18 cellular contexts compared by ENCODE assay signal in genomic region chr7:55489552-55489951, GRCh38.
"Had no signal": no experiment of that assay in that cellular context is flagged by ENCODE, and none has a peak within 500 bp of the region (broad histone marks: within the 10 kb centered on the region; RNA-seq: fewer than 3 reads in every experiment).

No MANE protein-coding gene starts in this region.

- DNase-seq: activated CD4-positive, alpha-beta memory T cell treated with anti-CD3 and anti-CD28 coated beads, Interleukin-2, amount 10 ng/mL, durations not matched to agents 7 days and 5 days; activated gamma-delta T cell treated with Interleukin-2 at 50 U/mL for 16 hours; activated naive CD8-positive, alpha-beta T cell treated with anti-CD3 and anti-CD28 coated beads for 36 hours; activated T-cell treated with anti-CD3 and anti-CD28 coated beads, Interleukin-2, amount 50 U/mL, for 48 hours; glutamatergic neuron; left cardiac atrium; ovary; stimulated activated CD4-positive, alpha-beta T cell treated with anti-CD3 and anti-CD28 coated beads, Interleukin-12 subunit alpha, Interleukin-12 subunit beta, amount 100 ng/mL, for 4 hours; stimulated activated CD4-positive, alpha-beta T cell treated with anti-CD3 and anti-CD28 coated beads, Interleukin-2, amount 100 ng/mL, for 48 hours; thyroid gland had no signal

- H3K27me3 ChIP-seq: dorsolateral prefrontal cortex, esophagus muscularis mucosa, ovary, sigmoid colon, thyroid gland, vagina had no signal

- ATAC-seq: activated CD4-positive, CD25-positive, alpha-beta regulatory T cell treated with anti-CD3 and anti-CD28 coated beads, Interleukin-2, amount 50 U/mL, for 24 hours; left cardiac atrium had no signal

- H3K27me3 Mint-ChIP-seq: activated CD4-positive, alpha-beta memory T cell treated with anti-CD3 and anti-CD28 coated beads, Interleukin-2, amount 10 ng/mL, durations not matched to agents 7 days and 5 days; activated naive CD8-positive, alpha-beta T cell treated with anti-CD3 and anti-CD28 coated beads for 36 hours had no signal

- H3K4me3 Mint-ChIP-seq: activated CD4-positive, alpha-beta memory T cell treated with anti-CD3 and anti-CD28 coated beads, Interleukin-2, amount 10 ng/mL, durations not matched to agents 7 days and 5 days; activated naive CD8-positive, alpha-beta T cell treated with anti-CD3 and anti-CD28 coated beads for 36 hours; nephron; T-helper 1 cell treated with Interleukin-12 subunit alpha and Interleukin-12 subunit beta and Interleukin-4 antibody, amounts not matched to agents 30 μg/mL and 1 μg/mL, for 36 hours had no signal

- H3K27ac ChIP-seq: dorsolateral prefrontal cortex, esophagus muscularis mucosa, ovary, sigmoid colon, thyroid gland, vagina had no signal

- H3K27ac Mint-ChIP-seq: activated CD4-positive, alpha-beta memory T cell treated with anti-CD3 and anti-CD28 coated beads, Interleukin-2, amount 10 ng/mL, durations not matched to agents 7 days and 5 days; activated naive CD8-positive, alpha-beta T cell treated with anti-CD3 and anti-CD28 coated beads for 36 hours had no signal

- H3K4me3 ChIP-seq: dorsolateral prefrontal cortex, esophagus muscularis mucosa, lung, ovary, sigmoid colon, thyroid gland, vagina had no signal

- H3K36me3 ChIP-seq: ovary had no signal

- H3K4me1 ChIP-seq: thyroid gland had no signal

- H3K9me3 ChIP-seq: esophagus muscularis mucosa, ovary, sigmoid colon, thyroid gland, vagina had no signal

- H3K9me3 Mint-ChIP-seq: activated CD4-positive, alpha-beta memory T cell treated with anti-CD3 and anti-CD28 coated beads, Interleukin-2, amount 10 ng/mL, durations not matched to agents 7 days and 5 days; activated naive CD8-positive, alpha-beta T cell treated with anti-CD3 and anti-CD28 coated beads for 36 hours; nephron; T-helper 1 cell treated with Interleukin-12 subunit alpha and Interleukin-12 subunit beta and Interleukin-4 antibody, amounts not matched to agents 30 μg/mL and 1 μg/mL, for 36 hours had no signal
